ENCODE assay signal across 11 cellular contexts in the genomic region with DNA sequence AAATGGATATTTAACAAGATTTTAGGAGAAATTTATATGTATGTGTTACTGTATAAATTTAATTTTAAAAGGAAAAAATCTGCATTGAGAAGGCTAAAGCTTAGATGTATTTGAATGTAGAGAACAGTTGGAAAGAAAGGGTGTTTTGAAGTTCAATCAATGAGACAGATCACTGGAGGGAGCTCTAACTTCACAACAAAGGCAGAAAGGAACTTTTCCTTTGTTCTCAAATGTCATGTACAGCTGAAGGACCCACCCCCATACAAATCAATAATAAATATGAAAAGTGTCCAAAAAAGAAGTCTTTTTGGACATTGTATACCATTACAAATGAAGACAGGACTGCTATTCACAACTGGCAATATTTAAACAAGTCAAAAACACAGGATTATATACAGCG.
DNase-seq lines count a peak whose midpoint lies in the region; ATAC-seq, FAIRE-seq and TF ChIP-seq lines count a peak whose summit lies in the region.
"Had no signal": no experiment of that assay in that cellular context is flagged by ENCODE, and none has a peak within 500 bp of the region (broad histone marks: within the 10 kb centered on the region; RNA-seq: fewer than 3 reads in every experiment).

No MANE protein-coding gene starts in this region.

- no peak overlapping the region for H3K4me3 ChIP-seq in astrocyte of the cerebellum (ENCODE audit: low read depth, low read length)
- no peak overlapping the region for H3K4me3 ChIP-seq in kidney (ENCODE audit: low read length in 2 of 2)

- H3K4me1 Mint-ChIP-seq in nephron progenitor cell, result no peaks in the 10 kb centered on the region
- H3K4me1 Mint-ChIP-seq: activated B cell treated with CpG ODN at 0.5 μM for 24 hours, naive B cell had no signal

- no peak overlapping the region for H3K9ac ChIP-seq in kidney (ENCODE audit: low read length in 2 of 2)

- no peak overlapping the region for H3K27ac Mint-ChIP-seq in nephron progenitor cell
- H3K27ac Mint-ChIP-seq: activated B cell treated with CpG ODN at 0.5 μM for 24 hours, naive B cell had no signal

- no peaks in the 10 kb centered on the region for H3K27me3 Mint-ChIP-seq in nephron progenitor cell (ENCODE audit: low read depth, poor library complexity)
- H3K27me3 Mint-ChIP-seq: activated B cell treated with CpG ODN at 0.5 μM for 24 hours, naive B cell had no signal

- in situ Hi-C loops in astrocyte of the cerebellum (cut with HindIII; ENCODE audit: low sequenced_read_pairs), result no loop called here

- H3K4me1 ChIP-seq in kidney (ENCODE audit: control insufficient read depth in 1 of 2, insufficient read depth in 1 of 2, low read depth in 1 of 2, low read length in 2 of 2), result no peaks in the 10 kb centered on the region

- no peak for ATAC-seq in GM19455 (IDR thresholded peaks at IDR 0.05; ENCODE audit: unreplicated experiment)
- ATAC-seq in GM21825 (IDR thresholded peaks at IDR 0.05; ENCODE audit: unreplicated experiment), result no peak

- no peaks in the 10 kb centered on the region for H3K36me3 ChIP-seq in kidney (ENCODE audit: control insufficient read depth in 1 of 2, insufficient read depth in 2 of 2, low read length in 2 of 2)

- intact Hi-C loops in kidney (cut with DNase I), result no loop called here

- no peaks in the 10 kb centered on the region for H3K36me3 Mint-ChIP-seq in nephron progenitor cell (ENCODE audit: low read depth)
- H3K36me3 Mint-ChIP-seq: naive B cell had no signal

- H3K27ac ChIP-seq in kidney (ENCODE audit: low read depth in 2 of 2, low read length in 2 of 2), result no peak overlapping the region

- H3K9me3 Mint-ChIP-seq in nephron progenitor cell, result peaks cover 3% of the 10 kb centered on the region

- H3K9me3 ChIP-seq in kidney (ENCODE audit: control insufficient read depth in 1 of 2, low read length in 2 of 2), result no peaks in the 10 kb centered on the region

- H3K4me3 Mint-ChIP-seq in nephron progenitor cell, result no peak overlapping the region
- H3K4me3 Mint-ChIP-seq: activated B cell treated with CpG ODN at 0.5 μM for 24 hours, naive B cell had no signal

- DNase-seq in GF-D8 (lab: John Stamatoyannopoulos, UW) (peak; percentile 2), NCI-H1417 treated with DMSO at 0.1 percent for 48 hours (lab: John Stamatoyannopoulos, UW) (peak; percentile 2), astrocyte of the cerebellum (ENCODE audit: low read depth) (no peak), nephron progenitor cell (no peak), kidney (no peak)
- DNase-seq: activated B cell treated with CpG ODN at 0.5 μM for 24 hours, GDM1, hypothalamus, naive B cell had no signal

- no peak for FAIRE-seq in kidney (lab: Jason Lieb, UNC)

- TF ChIP-seq CTCF in astrocyte of the cerebellum (IDR thresholded peaks at IDR 0.05; ENCODE audit: low read depth, low read length, missing control alignments) (peak; percentile 12), nephron progenitor cell (IDR thresholded peaks at IDR 0.05) (peak; percentile 41), kidney (IDR thresholded peaks at IDR 0.05; ENCODE audit: borderline replicate concordance, extremely low read depth, insufficient read depth) (no peak)

Comparison
In these comparisons a context has a peak if more than half of its experiments do, and no peak if none do; other contexts are left out.
1. DNase-seq: peak in GF-D8 (single experiment) and NCI-H1417 treated with DMSO at 0.1 percent for 48 hours (single experiment); none in astrocyte of the cerebellum (single experiment), nephron progenitor cell (single experiment) and kidney (single experiment).